Comparison of ENCODE assay signal across 14 cellular contexts in genomic region chr2:70746076-70746475, GRCh38.
"Had no signal": no experiment of that assay in that cellular context is flagged by ENCODE, and none has a peak within 500 bp of the region (broad histone marks: within the 10 kb centered on the region; RNA-seq: fewer than 3 reads in every experiment).

No MANE protein-coding gene starts in this region.

- H3K9me3 ChIP-seq: ascending aorta, heart right ventricle, left lung, suprapubic skin, upper lobe of left lung had no signal

- DNase-seq: activated CD4-positive, alpha-beta T cell treated with anti-CD3 and anti-CD28 coated beads, Interleukin-2, amount 10 ng/mL, durations not matched to agents 24 days and 14 days; activated naive CD4-positive, alpha-beta T cell treated with Interleukin-2 at 50 U/mL for 16 hours; activated naive CD8-positive, alpha-beta T cell treated with anti-CD3 and anti-CD28 coated beads, Interleukin-2, amount 50 U/mL, for 24 hours; foreskin melanocyte; heart right ventricle; islet precursor cell; left lung; stimulated activated CD4-positive, alpha-beta T cell treated with anti-CD3 and anti-CD28 coated beads, Interleukin-4, amount 100 ng/mL, for 1 hour; stimulated activated CD8-positive, alpha-beta memory T cell treated with anti-CD3 and anti-CD28 coated beads, Interleukin-4, amount 100 ng/mL, for 48 hours; stimulated activated naive CD8-positive, alpha-beta T cell treated with anti-CD3 and anti-CD28 coated beads, Interleukin-15, Interleukin-2, amounts not matched to agents 100 U/mL and 50 U/mL, for 24 hours; upper lobe of left lung had no signal

- H3K27ac ChIP-seq: ascending aorta, heart right ventricle, left lung, suprapubic skin, upper lobe of left lung had no signal

- H3K27me3 ChIP-seq: ascending aorta, upper lobe of left lung had no signal

- H3K4me3 ChIP-seq: ascending aorta, heart right ventricle, left lung, suprapubic skin, upper lobe of left lung had no signal

- H3K36me3 ChIP-seq: ascending aorta, heart right ventricle, left lung, suprapubic skin, upper lobe of left lung had no signal

- ATAC-seq: activated naive CD8-positive, alpha-beta T cell treated with anti-CD3 and anti-CD28 coated beads, Interleukin-2, amount 50 U/mL, for 24 hours; heart right ventricle; left lung; natural killer cell treated with Interleukin-12 subunit alpha and Interleukin-12 subunit beta and Interleukin-15 and Interleukin-18, amount 100 ng/mL, for 72 hours; stimulated activated naive CD8-positive, alpha-beta T cell treated with anti-CD3 and anti-CD28 coated beads, Interleukin-15, Interleukin-2, amounts not matched to agents 100 U/mL and 50 U/mL, for 24 hours had no signal

- H3K4me1 ChIP-seq: ascending aorta, heart right ventricle, left lung, suprapubic skin, upper lobe of left lung had no signal
